Comparison of ENCODE assay signal across 16 cellular contexts in genomic region chr2:127634066-127634617, GRCh38. TPM values are rescaled to one million over a fixed set of nuclear protein-coding genes. Genes with fewer than 3 reads are reported as not detected.
DNase-seq lines count a peak whose midpoint lies in the region; ATAC-seq and TF ChIP-seq lines count a peak whose summit lies in the region.
"Had no signal": no experiment of that assay in that cellular context is flagged by ENCODE, and none has a peak within 500 bp of the region (broad histone marks: within the 10 kb centered on the region; RNA-seq: fewer than 3 reads in every experiment).

No MANE protein-coding gene starts in this region.

- no peak overlapping the region for H3K4ac ChIP-seq in neuronal stem cell (ENCODE audit: low read length)

- ATAC-seq in HG02763 (IDR thresholded peaks at IDR 0.05; ENCODE audit: unreplicated experiment) (no peak), esophagus mucosa (no peak)
- ATAC-seq: activated T-helper 17 cell treated with anti-CD3 and anti-CD28 coated beads, Interleukin-2, amount 50 U/mL, for 72 hours; natural killer cell treated with Interleukin-12 subunit alpha and Interleukin-12 subunit beta and Interleukin-15 and Interleukin-18, amount 100 ng/mL, for 72 hours had no signal

- H3K79me2 ChIP-seq in smooth muscle cell (ENCODE audit: low read depth) (no peaks in the 10 kb centered on the region), MM.1S (ENCODE audit: low read length) (no peaks in the 10 kb centered on the region)

- no CpG with 5 or more reads among the region's 16 CpGs for WGBS in neuronal stem cell (ENCODE audit: extremely low coverage in 2 of 2, insufficient read length in 2 of 2, insufficient replicate concordance in 1 of 2), 2 donors
- WGBS in smooth muscle cell (ENCODE audit: low lambda C conversion rate), result 88% methylated on average over 13 of the region's 16 CpGs

- H3K4me3 ChIP-seq in ascending aorta, result no peak overlapping the region
- no peak overlapping the region for H3K4me3 ChIP-seq in neuronal stem cell (ENCODE audit: low read length in 2 of 2)
- H3K4me3 ChIP-seq in smooth muscle cell, result no peak overlapping the region
- no peak overlapping the region for H3K4me3 ChIP-seq in MM.1S (ENCODE audit: low read length)
- H3K4me3 ChIP-seq: skin epidermis had no signal

- H3K36me3 ChIP-seq in ascending aorta (peaks cover 8 to 9% of the 10 kb centered on the region in 2 donors), neuronal stem cell (replicated peaks in 1 of 2; ENCODE audit: control insufficient read depth in 2 of 2, insufficient read depth in 2 of 2, low read length in 2 of 2) (no peaks in the 10 kb centered on the region), smooth muscle cell (ENCODE audit: low read depth) (no peaks in the 10 kb centered on the region), MM.1S (replicated peaks; ENCODE audit: insufficient read depth, low read length) (no peaks in the 10 kb centered on the region)
- H3K36me3 ChIP-seq: brain microvascular endothelial cell had no signal

- intact Hi-C loops in CD14-positive monocyte (cut with micrococcal nuclease) (no loop called here), ascending aorta (cut with DNase I) (no loop called here)

- H2BK15ac ChIP-seq in neuronal stem cell (ENCODE audit: low read length), result peak overlapping the region; percentile 89

- H2BK120ac ChIP-seq in neuronal stem cell (ENCODE audit: low read depth, low read length), result no peak overlapping the region

- DNase-seq in CD14-positive monocyte (ENCODE audit: low spot score) (no peak), GM03348 (ENCODE audit: low spot score) (peak; percentile 37), ascending aorta (ENCODE audit: low spot score in 2 of 2) (no peak), neuronal stem cell (ENCODE audit: low spot score) (no peak), smooth muscle cell (lab: John Stamatoyannopoulos, UW; ENCODE audit: unreplicated experiment) (no peak), MM.1S (no peak)
- DNase-seq: activated CD4-positive, alpha-beta T cell treated with anti-CD3 and anti-CD28 coated beads, Interleukin-2, amount 50 U/mL, for 1 hour; brain microvascular endothelial cell; endodermal cell; islet precursor cell had no signal

- H3K27ac Mint-ChIP-seq in CD14-positive monocyte, result peak overlapping the region in 4 of 7 donors; percentile 10 to 71 (median 34)
- H3K27ac Mint-ChIP-seq: activated T-helper 17 cell treated with anti-CD3 and anti-CD28 coated beads, Interleukin-2, amount 50 U/mL, for 72 hours; endodermal cell; natural killer cell treated with Interleukin-12 subunit alpha and Interleukin-12 subunit beta and Interleukin-15 and Interleukin-18, amount 100 ng/mL, for 72 hours had no signal

- no peaks in the 10 kb centered on the region for H3K9me2 ChIP-seq in MM.1S (replicated peaks; ENCODE audit: insufficient read depth, low read length)

- no peak for TF ChIP-seq CTCF in CD14-positive monocyte (IDR thresholded peaks at IDR 0.05)
- no peak for TF ChIP-seq CTCF in ascending aorta (IDR thresholded peaks at IDR 0.05)
- no peak for TF ChIP-seq CTCF in smooth muscle cell (IDR thresholded peaks at IDR 0.05; ENCODE audit: borderline replicate concordance, insufficient read depth, poor library complexity, severe bottlenecking)
- TF ChIP-seq CTCF in MM.1S (IDR thresholded peaks at IDR 0.05; ENCODE audit: low read length), result no peak

- H4K20me1 ChIP-seq in smooth muscle cell (ENCODE audit: low read depth) (no peaks in the 10 kb centered on the region), MM.1S (ENCODE audit: insufficient read depth, low read length) (no peaks in the 10 kb centered on the region)

- H3K36me3 Mint-ChIP-seq in CD14-positive monocyte, result peaks cover 2 to 10% of the 10 kb centered on the region in 2 donors
- H3K36me3 Mint-ChIP-seq: natural killer cell treated with Interleukin-12 subunit alpha and Interleukin-12 subunit beta and Interleukin-15 and Interleukin-18, amount 100 ng/mL, for 72 hours had no signal

- no peak overlapping the region for H3K23ac ChIP-seq in neuronal stem cell (ENCODE audit: low read depth, low read length, poor library complexity)

- H4K91ac ChIP-seq in neuronal stem cell (ENCODE audit: low read depth, low read length, poor library complexity), result no peak overlapping the region

- no peak overlapping the region for H3K9ac ChIP-seq in neuronal stem cell (ENCODE audit: low read depth, low read length, poor library complexity)
- H3K9ac ChIP-seq in smooth muscle cell (ENCODE audit: low read depth), result no peak overlapping the region
- H3K9ac ChIP-seq in MM.1S (ENCODE audit: low read length), result no peak overlapping the region

- H3K14ac ChIP-seq in neuronal stem cell (ENCODE audit: low read length), result no peak overlapping the region

- H3K4me1 ChIP-seq in ascending aorta, result peaks cover 16 to 44% of the 10 kb centered on the region in 2 donors
- peaks cover 7 to 16% of the 10 kb centered on the region in 2 donors for H3K4me1 ChIP-seq in neuronal stem cell (ENCODE audit: control insufficient read depth in 2 of 2, insufficient read depth in 1 of 2, low read depth in 1 of 2, low read length in 2 of 2)
- H3K4me1 ChIP-seq in smooth muscle cell (ENCODE audit: low read depth), result peaks cover 12% of the 10 kb centered on the region
- H3K4me1 ChIP-seq in MM.1S (ENCODE audit: low read length), result no peaks in the 10 kb centered on the region

- H3K9me3 ChIP-seq in ascending aorta, result no peaks in the 10 kb centered on the region
- H3K9me3 ChIP-seq in neuronal stem cell (replicated peaks in 1 of 2; ENCODE audit: control insufficient read depth in 2 of 2, insufficient read depth in 1 of 2, low read depth in 1 of 2, low read length in 2 of 2), result no peaks in the 10 kb centered on the region
- H3K9me3 ChIP-seq in smooth muscle cell (replicated peaks; ENCODE audit: low read depth), result no peaks in the 10 kb centered on the region
- no peaks in the 10 kb centered on the region for H3K9me3 ChIP-seq in MM.1S (replicated peaks; ENCODE audit: insufficient read depth, low read length)

- H3K9me3 Mint-ChIP-seq in CD14-positive monocyte, result no peaks in the 10 kb centered on the region
- H3K9me3 Mint-ChIP-seq: activated T-helper 17 cell treated with anti-CD3 and anti-CD28 coated beads, Interleukin-2, amount 50 U/mL, for 72 hours; endodermal cell; natural killer cell treated with Interleukin-12 subunit alpha and Interleukin-12 subunit beta and Interleukin-15 and Interleukin-18, amount 100 ng/mL, for 72 hours had no signal

- no peaks in the 10 kb centered on the region for H3K79me1 ChIP-seq in neuronal stem cell (ENCODE audit: low read depth, low read length)

- H2BK5ac ChIP-seq in neuronal stem cell (ENCODE audit: low read length), result peak overlapping the region; percentile 66

- peak overlapping the region; percentile 84 for H3K18ac ChIP-seq in neuronal stem cell (ENCODE audit: low read length)

- peaks cover 79% of the 10 kb centered on the region for H3K4me1 Mint-ChIP-seq in CD14-positive monocyte

- peak overlapping the region; percentile 31 to 90 for H3K27ac ChIP-seq in ascending aorta
- no peak overlapping the region for H3K27ac ChIP-seq in neuronal stem cell (replicated peaks; ENCODE audit: low read length)
- no peak overlapping the region for H3K27ac ChIP-seq in smooth muscle cell (ENCODE audit: low read depth)
- H3K27ac ChIP-seq in MM.1S (ENCODE audit: low read length), result no peak overlapping the region
- H3K27ac ChIP-seq: brain microvascular endothelial cell had no signal

- H2BK12ac ChIP-seq in neuronal stem cell (ENCODE audit: low read length), result peak overlapping the region; percentile 73

- H3K4me2 ChIP-seq in neuronal stem cell (ENCODE audit: insufficient read depth, low read length, poor library complexity, severe bottlenecking) (no peak overlapping the region), smooth muscle cell (no peak overlapping the region), MM.1S (ENCODE audit: low read depth, low read length) (no peak overlapping the region)

- H3K27me3 Mint-ChIP-seq in CD14-positive monocyte (ENCODE audit: low read depth in 3 of 3), result peaks cover 0 to 1% (median 0%) of the 10 kb centered on the region in 3 donors
- H3K27me3 Mint-ChIP-seq: activated T-helper 17 cell treated with anti-CD3 and anti-CD28 coated beads, Interleukin-2, amount 50 U/mL, for 72 hours; natural killer cell treated with Interleukin-12 subunit alpha and Interleukin-12 subunit beta and Interleukin-15 and Interleukin-18, amount 100 ng/mL, for 72 hours had no signal

- peak overlapping the region; percentile 66 for H2AFZ ChIP-seq in neuronal stem cell (ENCODE audit: low read length)
- no peak overlapping the region for H2AFZ ChIP-seq in smooth muscle cell (ENCODE audit: low read depth)
- no peak overlapping the region for H2AFZ ChIP-seq in MM.1S (ENCODE audit: low read length)

- H3K27me3 ChIP-seq in ascending aorta (no peaks in the 10 kb centered on the region), neuronal stem cell (ENCODE audit: control insufficient read depth in 3 of 3, insufficient read depth in 3 of 3, low read depth in 1 of 3, low read length in 3 of 3) (no peaks in the 10 kb centered on the region), smooth muscle cell (ENCODE audit: low read depth) (no peaks in the 10 kb centered on the region), MM.1S (replicated peaks; ENCODE audit: insufficient read depth, low read length) (peaks cover 58% of the 10 kb centered on the region)
- H3K27me3 ChIP-seq: brain microvascular endothelial cell had no signal

- no peak overlapping the region for H4K8ac ChIP-seq in neuronal stem cell (ENCODE audit: low read depth, low read length)

- H3K4me3 Mint-ChIP-seq in CD14-positive monocyte, result no peak overlapping the region
- H3K4me3 Mint-ChIP-seq: activated T-helper 17 cell treated with anti-CD3 and anti-CD28 coated beads, Interleukin-2, amount 50 U/mL, for 72 hours; endodermal cell; natural killer cell treated with Interleukin-12 subunit alpha and Interleukin-12 subunit beta and Interleukin-15 and Interleukin-18, amount 100 ng/mL, for 72 hours had no signal

- peak overlapping the region; percentile 37 for H2AK5ac ChIP-seq in neuronal stem cell (ENCODE audit: low read depth, low read length)

- H3F3A ChIP-seq in smooth muscle cell (ENCODE audit: low read depth) (no peaks in the 10 kb centered on the region), MM.1S (ENCODE audit: insufficient read depth, low read length) (no peaks in the 10 kb centered on the region)

RNA-seq across cellular contexts. Expression of gene GPR17, which starts 11.8 kb away (rescaled TPM):
- polyA plus RNA-seq in CD14-positive monocyte (not detected), smooth muscle cell (not detected in 2 replicates)
- total RNA-seq in ascending aorta (not detected), smooth muscle cell (not detected in 2 replicates), esophagus mucosa (not detected)
- polyA plus RNA-seq in neuronal stem cell (2013, experiment 1 of 2), result 0.06 TPM
- 0.04 TPM for polyA plus RNA-seq in neuronal stem cell (2013, experiment 2 of 2)
- total RNA-seq: activated T-helper 17 cell treated with anti-CD3 and anti-CD28 coated beads, Interleukin-2, amount 50 U/mL, for 72 hours; natural killer cell treated with Interleukin-12 subunit alpha and Interleukin-12 subunit beta and Interleukin-15 and Interleukin-18, amount 100 ng/mL, for 72 hours; T-helper 1 cell treated with Interleukin-12 subunit alpha and Interleukin-12 subunit beta and Interleukin-4 antibody, amounts not matched to agents 30 ng/mL and 1 ng/mL, for 36 hours had no signal

RNA-seq across cellular contexts. Expression of gene LIMS2, which starts 41.2 kb away (rescaled TPM):
- polyA plus RNA-seq in CD14-positive monocyte, result 1 to 10 TPM in 1 of 2 donors, under 1 TPM in 1; 0.13 to 1.3 TPM
- 169 TPM for total RNA-seq in ascending aorta
- polyA plus RNA-seq in neuronal stem cell (2013, experiment 1 of 2), result 2.1 TPM
- polyA plus RNA-seq in neuronal stem cell (2013, experiment 2 of 2), result 1.6 TPM
- 8.4 and 9.7 TPM in 2 replicates for total RNA-seq in smooth muscle cell
- 21.0 and 22.3 TPM in 2 replicates for polyA plus RNA-seq in smooth muscle cell
- 6.0 TPM for total RNA-seq in esophagus mucosa
- total RNA-seq: natural killer cell treated with Interleukin-12 subunit alpha and Interleukin-12 subunit beta and Interleukin-15 and Interleukin-18, amount 100 ng/mL, for 72 hours had no signal

Comparison
In these comparisons a context has a peak if more than half of its experiments do, and no peak if none do; other contexts are left out.
1. H3K27ac ChIP-seq: peak in ascending aorta (2 of 2); none in neuronal stem cell (single experiment), smooth muscle cell (single experiment) and MM.1S (single experiment).
2. RNA of gene LIMS2, which starts 41.2 kb away (total RNA-seq): 169 TPM in ascending aorta (single experiment); 8.4 to 9.7 TPM in smooth muscle cell and 6.0 TPM in esophagus mucosa (single experiment); every median in the first group is over 10 times any median in the second.